Comparison of ENCODE assay signal across 9 cellular contexts in genomic region chr17:31494259-31495048, GRCh38.
DNase-seq lines count a peak whose midpoint lies in the region; ATAC-seq and TF ChIP-seq lines count a peak whose summit lies in the region.
"Had no signal": no experiment of that assay in that cellular context is flagged by ENCODE, and none has a peak within 500 bp of the region (broad histone marks: within the 10 kb centered on the region; RNA-seq: fewer than 3 reads in every experiment).

No MANE protein-coding gene starts in this region.

- intact Hi-C loops in activated B cell treated with CpG ODN at 0.5 μM for 24 hours (cut with micrococcal nuclease), result loop anchor here (1.0 to 5.0 kb wide), 7 partner anchors 14 to 672 kb away; partner anchors contain the start of genes CRLF3 and UTP6
- intact Hi-C loops in left ventricle myocardium superior (cut with micrococcal nuclease), result no loop called here

- peaks cover under 1% of the 10 kb centered on the region for H3K36me3 Mint-ChIP-seq in activated B cell treated with CpG ODN at 0.5 μM for 24 hours (ENCODE audit: low read depth)
- no peaks in the 10 kb centered on the region for H3K36me3 Mint-ChIP-seq in stimulated activated naive CD8-positive, alpha-beta T cell treated with anti-CD3 and anti-CD28 coated beads, Interleukin-15, Interleukin-2, amounts not matched to agents 100 ng/mL and 50 ng/mL, for 24 hours (ENCODE audit: low read depth)

- CTCF ChIA-PET in activated B cell treated with CpG ODN at 0.5 μM for 24 hours (lab: Charles Lee), result interaction anchor here (1.0 to 4.8 kb wide), 6 partner anchors 15 to 105 kb away, joined by 3 to 31 read pairs (median 8); no protein-coding TSS in a partner anchor

- DNase-seq in DMS79 treated with DMSO at 0.1 percent for 48 hours (lab: John Stamatoyannopoulos, UW), result peak; percentile 72
- no peak for DNase-seq in DMS79 (lab: John Stamatoyannopoulos, UW)
- DNase-seq in activated B cell treated with CpG ODN at 0.5 μM for 24 hours, result no peak
- DNase-seq in epithelial cell of esophagus (ENCODE audit: low read depth), result peak; percentile 86
- DNase-seq in left ventricle myocardium superior, result no peak
- no peak for DNase-seq in hypothalamus (lab: John Stamatoyannopoulos, UW)

- peak overlapping the region; percentile 77 for H3K4me3 Mint-ChIP-seq in activated B cell treated with CpG ODN at 0.5 μM for 24 hours
- H3K4me3 Mint-ChIP-seq in stimulated activated naive CD8-positive, alpha-beta T cell treated with anti-CD3 and anti-CD28 coated beads, Interleukin-15, Interleukin-2, amounts not matched to agents 100 ng/mL and 50 ng/mL, for 24 hours, result peak overlapping the region; percentile 69

- H3K4me1 Mint-ChIP-seq in activated B cell treated with CpG ODN at 0.5 μM for 24 hours, result peaks cover 93% of the 10 kb centered on the region
- peaks cover 99% of the 10 kb centered on the region for H3K4me1 Mint-ChIP-seq in stimulated activated naive CD8-positive, alpha-beta T cell treated with anti-CD3 and anti-CD28 coated beads, Interleukin-15, Interleukin-2, amounts not matched to agents 100 ng/mL and 50 ng/mL, for 24 hours (ENCODE audit: low read depth)

- H3K27me3 Mint-ChIP-seq in activated B cell treated with CpG ODN at 0.5 μM for 24 hours, result no peaks in the 10 kb centered on the region
- no peaks in the 10 kb centered on the region for H3K27me3 Mint-ChIP-seq in stimulated activated naive CD8-positive, alpha-beta T cell treated with anti-CD3 and anti-CD28 coated beads, Interleukin-15, Interleukin-2, amounts not matched to agents 100 ng/mL and 50 ng/mL, for 24 hours

- peak; percentile 56 for ATAC-seq in HG03378 (IDR thresholded peaks at IDR 0.05; ENCODE audit: unreplicated experiment)
- ATAC-seq in activated B cell treated with CpG ODN at 0.5 μM for 24 hours (ENCODE audit: low read depth), result peak; percentile 56
- no peak for ATAC-seq in left ventricle myocardium superior

- TF ChIP-seq CTCF in activated B cell treated with CpG ODN at 0.5 μM for 24 hours (IDR thresholded peaks at IDR 0.05) (no peak), epithelial cell of esophagus (IDR thresholded peaks at IDR 0.05; ENCODE audit: insufficient read depth, low read depth, low read length, missing control alignments) (no peak)

- no peaks in the 10 kb centered on the region for H3K9me3 Mint-ChIP-seq in activated B cell treated with CpG ODN at 0.5 μM for 24 hours
- H3K9me3 Mint-ChIP-seq in stimulated activated naive CD8-positive, alpha-beta T cell treated with anti-CD3 and anti-CD28 coated beads, Interleukin-15, Interleukin-2, amounts not matched to agents 100 ng/mL and 50 ng/mL, for 24 hours, result no peaks in the 10 kb centered on the region

- POLR2A ChIA-PET in activated B cell treated with CpG ODN at 0.5 μM for 24 hours (lab: Charles Lee), result interaction anchor here (0.6 to 10.1 kb wide), 19 partner anchors 11 to 1772 kb away, joined by 3 to 207 read pairs (median 6); no protein-coding TSS in a partner anchor

- no peak overlapping the region for H3K4me3 ChIP-seq in epithelial cell of esophagus (ENCODE audit: low read length)
- H3K4me3 ChIP-seq: SK-N-MC had no signal

- H3K27ac Mint-ChIP-seq in activated B cell treated with CpG ODN at 0.5 μM for 24 hours, result peak overlapping the region; percentile 97
- H3K27ac Mint-ChIP-seq in stimulated activated naive CD8-positive, alpha-beta T cell treated with anti-CD3 and anti-CD28 coated beads, Interleukin-15, Interleukin-2, amounts not matched to agents 100 ng/mL and 50 ng/mL, for 24 hours, result peak overlapping the region; percentile 94

Comparison
In these comparisons a context has a peak if more than half of its experiments do, and no peak if none do; other contexts are left out.
1. DNase-seq: peak in DMS79 treated with DMSO at 0.1 percent for 48 hours (single experiment) and epithelial cell of esophagus (single experiment); none in DMS79 (single experiment), activated B cell treated with CpG ODN at 0.5 μM for 24 hours (single experiment), left ventricle myocardium superior (single experiment) and hypothalamus (0 of 51).